38 cellular contexts compared by ENCODE assay signal in genomic region chr4:125225806-125226205, GRCh38.
"Had no signal": no experiment of that assay in that cellular context is flagged by ENCODE, and none has a peak within 500 bp of the region (broad histone marks: within the 10 kb centered on the region; RNA-seq: fewer than 3 reads in every experiment).

No MANE protein-coding gene starts in this region.

- H3K9me3 Mint-ChIP-seq: activated B cell treated with CpG ODN at 0.5 μM for 24 hours; activated naive CD4-positive, alpha-beta T cell treated with anti-CD3 and anti-CD28 coated beads for 36 hours; activated naive CD4-positive, alpha-beta T cell treated with anti-CD3 and anti-CD28 coated beads, Interleukin-2, amount 50 U/mL, for 24 hours; activated naive CD8-positive, alpha-beta T cell treated with anti-CD3 and anti-CD28 coated beads for 36 hours; activated naive CD8-positive, alpha-beta T cell treated with anti-CD3 and anti-CD28 coated beads, Interleukin-2, amount 50 U/mL, for 24 hours; activated T-helper 1 cell treated with anti-CD3 and anti-CD28 coated beads, Interleukin-12 subunit alpha, Interleukin-12 subunit beta, Interleukin-2, Interleukin-4 antibody, amounts not matched to agents 30 ng/mL and 10 ng/mL and 1 ng/mL, durations not matched to agents 14 hours and 24 hours and 36 hours; T-helper 2 cell treated with Interferon-gamma antibody and Interleukin-4, amounts not matched to agents 5 μg/mL and 100 μg/mL, for 36 hours had no signal

- H3K27ac Mint-ChIP-seq: activated B cell treated with CpG ODN at 0.5 μM for 24 hours; activated CD8-positive, alpha-beta memory T cell treated with anti-CD3 and anti-CD28 coated beads, Interleukin-2, amount 10 ng/mL, durations not matched to agents 7 days and 5 days; activated CD8-positive, alpha-beta T cell treated with anti-CD3 and anti-CD28 coated beads, Interleukin-2, amount 10 ng/mL, durations not matched to agents 7 days and 5 days; activated naive CD4-positive, alpha-beta T cell treated with anti-CD3 and anti-CD28 coated beads for 36 hours; activated naive CD4-positive, alpha-beta T cell treated with anti-CD3 and anti-CD28 coated beads, Interleukin-2, amount 50 U/mL, for 24 hours; activated naive CD8-positive, alpha-beta T cell treated with anti-CD3 and anti-CD28 coated beads for 36 hours; activated naive CD8-positive, alpha-beta T cell treated with anti-CD3 and anti-CD28 coated beads, Interleukin-2, amount 50 U/mL, for 24 hours; activated T-helper 1 cell treated with anti-CD3 and anti-CD28 coated beads, Interleukin-12 subunit alpha, Interleukin-12 subunit beta, Interleukin-2, Interleukin-4 antibody, amounts not matched to agents 30 ng/mL and 10 ng/mL and 1 ng/mL, durations not matched to agents 14 hours and 24 hours and 36 hours; activated T-helper 2 cell treated with anti-CD3 and anti-CD28 coated beads, Interferon-gamma antibody, Interleukin-2, Interleukin-4, amounts not matched to agents 10 μg/mL and 5 μg/mL and 100 μg/mL, durations not matched to agents 14 hours and 24 hours and 36 hours; brain; dendritic cell treated with granulocyte-macrophage colony-stimulating factor and Interleukin-4, amounts not matched to agents 40 ng/mL and 50 ng/mL, for 4 days; T-helper 17 cell; T-helper 2 cell treated with Interferon-gamma antibody and Interleukin-4, amounts not matched to agents 5 μg/mL and 100 μg/mL, for 36 hours had no signal

- H3K27me3 Mint-ChIP-seq: activated B cell treated with CpG ODN at 0.5 μM for 24 hours; activated CD8-positive, alpha-beta memory T cell treated with anti-CD3 and anti-CD28 coated beads, Interleukin-2, amount 10 ng/mL, durations not matched to agents 7 days and 5 days; activated naive CD4-positive, alpha-beta T cell treated with anti-CD3 and anti-CD28 coated beads, Interleukin-2, amount 50 U/mL, for 24 hours; activated naive CD8-positive, alpha-beta T cell treated with anti-CD3 and anti-CD28 coated beads for 36 hours; activated naive CD8-positive, alpha-beta T cell treated with anti-CD3 and anti-CD28 coated beads, Interleukin-2, amount 50 U/mL, for 24 hours; dendritic cell treated with granulocyte-macrophage colony-stimulating factor and Interleukin-4, amounts not matched to agents 40 ng/mL and 50 ng/mL, for 4 days; T-helper 17 cell had no signal

- H3K36me3 Mint-ChIP-seq: activated CD8-positive, alpha-beta memory T cell treated with anti-CD3 and anti-CD28 coated beads, Interleukin-2, amount 10 ng/mL, durations not matched to agents 7 days and 5 days; activated naive CD4-positive, alpha-beta T cell treated with anti-CD3 and anti-CD28 coated beads, Interleukin-2, amount 50 U/mL, for 24 hours; activated naive CD8-positive, alpha-beta T cell treated with anti-CD3 and anti-CD28 coated beads for 36 hours; brain had no signal

- H3K4me1 Mint-ChIP-seq: activated B cell treated with CpG ODN at 0.5 μM for 24 hours; activated CD8-positive, alpha-beta memory T cell treated with anti-CD3 and anti-CD28 coated beads, Interleukin-2, amount 10 ng/mL, durations not matched to agents 7 days and 5 days; activated naive CD4-positive, alpha-beta T cell treated with anti-CD3 and anti-CD28 coated beads, Interleukin-2, amount 50 U/mL, for 24 hours; activated naive CD8-positive, alpha-beta T cell treated with anti-CD3 and anti-CD28 coated beads for 36 hours; activated naive CD8-positive, alpha-beta T cell treated with anti-CD3 and anti-CD28 coated beads, Interleukin-2, amount 50 U/mL, for 24 hours; brain; T-helper 17 cell had no signal

- DNase-seq: activated B cell treated with CpG ODN at 0.5 μM for 24 hours; activated CD4-positive, alpha-beta T cell treated with anti-CD3 and anti-CD28 coated beads for 48 hours; activated CD4-positive, alpha-beta T cell treated with anti-CD3 and anti-CD28 coated beads, Interleukin-2, amount 50 U/mL, for 1 hour; activated CD4-positive, alpha-beta T cell treated with anti-CD3 and anti-CD28 coated beads, Interleukin-2, amount 50 U/mL, for 48 hours; activated CD8-positive, alpha-beta memory T cell treated with anti-CD3 and anti-CD28 coated beads, Interleukin-2, amount 10 ng/mL, durations not matched to agents 7 days and 5 days; activated CD8-positive, alpha-beta memory T cell treated with anti-CD3 and anti-CD28 coated beads, Interleukin-2, amount 50 U/mL, for 4 hours; activated CD8-positive, alpha-beta T cell treated with anti-CD3 and anti-CD28 coated beads, Interleukin-2, amount 10 ng/mL, durations not matched to agents 7 days and 5 days; activated effector memory CD4-positive, alpha-beta T cell treated with anti-CD3 and anti-CD28 coated beads, Interleukin-2, amount 50 U/mL, for 16 hours; activated naive CD4-positive, alpha-beta T cell treated with anti-CD3 and anti-CD28 coated beads for 36 hours; activated naive CD8-positive, alpha-beta T cell treated with anti-CD3 and anti-CD28 coated beads for 36 hours; activated naive CD8-positive, alpha-beta T cell treated with anti-CD3 and anti-CD28 coated beads, Interleukin-2, amount 50 U/mL, for 24 hours; activated T-cell treated with anti-CD3 and anti-CD28 coated beads, Interleukin-2, amount 50 U/mL, for 1 hour; activated T-cell treated with anti-CD3 and anti-CD28 coated beads, Interleukin-2, amount 50 U/mL, for 48 hours; adrenal gland; central memory CD4-positive, alpha-beta T cell; cerebellar nuclear complex; dorsolateral prefrontal cortex; effector memory CD4-positive, alpha-beta T cell; erythroblast; foreskin melanocyte; heart right ventricle; T-helper 1 cell; T-helper 17 cell; T1000; WERI-Rb-1 had no signal

- ATAC-seq: activated CD4-positive, CD25-positive, alpha-beta regulatory T cell treated with anti-CD3 and anti-CD28 coated beads, Interleukin-2, amount 50 U/mL, for 24 hours; activated CD8-positive, alpha-beta memory T cell treated with anti-CD3 and anti-CD28 coated beads, Interleukin-2, amount 10 ng/mL, durations not matched to agents 7 days and 5 days; activated CD8-positive, alpha-beta T cell treated with anti-CD3 and anti-CD28 coated beads, Interleukin-2, amount 10 ng/mL, durations not matched to agents 7 days and 5 days; activated naive CD8-positive, alpha-beta T cell treated with anti-CD3 and anti-CD28 coated beads, Interleukin-2, amount 50 U/mL, for 24 hours; gastroesophageal sphincter; heart right ventricle; T-helper 17 cell had no signal

- H3K4me3 ChIP-seq: adrenal gland, ascending aorta, breast epithelium, cardiac muscle cell, coronary artery, dorsolateral prefrontal cortex, esophagus muscularis mucosa, gastroesophageal sphincter, heart right ventricle had no signal

- H3K4me3 Mint-ChIP-seq: activated B cell treated with CpG ODN at 0.5 μM for 24 hours; activated CD8-positive, alpha-beta memory T cell treated with anti-CD3 and anti-CD28 coated beads, Interleukin-2, amount 10 ng/mL, durations not matched to agents 7 days and 5 days; activated CD8-positive, alpha-beta T cell treated with anti-CD3 and anti-CD28 coated beads, Interleukin-2, amount 10 ng/mL, durations not matched to agents 7 days and 5 days; activated naive CD4-positive, alpha-beta T cell treated with anti-CD3 and anti-CD28 coated beads for 36 hours; activated naive CD4-positive, alpha-beta T cell treated with anti-CD3 and anti-CD28 coated beads, Interleukin-2, amount 50 U/mL, for 24 hours; activated naive CD8-positive, alpha-beta T cell treated with anti-CD3 and anti-CD28 coated beads for 36 hours; activated naive CD8-positive, alpha-beta T cell treated with anti-CD3 and anti-CD28 coated beads, Interleukin-2, amount 50 U/mL, for 24 hours; activated T-helper 1 cell treated with anti-CD3 and anti-CD28 coated beads, Interleukin-12 subunit alpha, Interleukin-12 subunit beta, Interleukin-2, Interleukin-4 antibody, amounts not matched to agents 30 ng/mL and 10 ng/mL and 1 ng/mL, durations not matched to agents 14 hours and 24 hours and 36 hours; brain; dendritic cell treated with granulocyte-macrophage colony-stimulating factor and Interleukin-4, amounts not matched to agents 40 ng/mL and 50 ng/mL, for 4 days; T-helper 17 cell; T-helper 2 cell treated with Interferon-gamma antibody and Interleukin-4, amounts not matched to agents 5 μg/mL and 100 μg/mL, for 36 hours had no signal
